In genomic region chr6:105210932-105211531, GRCh38 we compare ENCODE assay signal across 14 cellular contexts. TPM values are rescaled to one million over a fixed set of nuclear protein-coding genes. Genes with fewer than 3 reads are reported as not detected.
"Had no signal": no experiment of that assay in that cellular context is flagged by ENCODE, and none has a peak within 500 bp of the region (broad histone marks: within the 10 kb centered on the region; RNA-seq: fewer than 3 reads in every experiment).

No MANE protein-coding gene starts in this region.

- H3K27ac ChIP-seq: esophagus muscularis mucosa had no signal

- ATAC-seq: left cardiac atrium; naive thymus-derived CD8-positive, alpha-beta T cell had no signal

- H3K4me3 ChIP-seq: dorsolateral prefrontal cortex, esophagus muscularis mucosa, lung had no signal

- H3K36me3 ChIP-seq: esophagus muscularis mucosa had no signal

- DNase-seq: activated CD4-positive, alpha-beta T cell treated with anti-CD3 and anti-CD28 coated beads, Interleukin-2, amount 50 U/mL, for 4 hours; activated CD4-positive, CD25-positive, alpha-beta regulatory T cell treated with anti-CD3 and anti-CD28 coated beads, Interleukin-2, amount 50 U/mL, for 72 hours; activated effector memory CD4-positive, alpha-beta T cell treated with anti-CD3 and anti-CD28 coated beads, Interleukin-2, amount 50 U/mL, for 16 hours; activated T-cell treated with anti-CD3 and anti-CD28 coated beads, Interleukin-2, amount 50 U/mL, for 24 hours; dorsolateral prefrontal cortex; left cardiac atrium; naive thymus-derived CD8-positive, alpha-beta T cell; stimulated activated CD4-positive, alpha-beta T cell treated with anti-CD3 and anti-CD28 coated beads, Interleukin-2, amount 100 ng/mL, for 48 hours; stimulated activated naive CD4-positive, alpha-beta T cell treated with Interleukin-2 at 50 U/mL for 16 hours had no signal

- H3K9me3 ChIP-seq: esophagus muscularis mucosa had no signal

- H3K4me1 ChIP-seq: esophagus muscularis mucosa had no signal

- H3K27me3 ChIP-seq: dorsolateral prefrontal cortex, esophagus muscularis mucosa had no signal

RNA-seq across cellular contexts. Expression of gene POPDC3, which starts 31.2 kb away (rescaled TPM):
- total RNA-seq: esophagus muscularis mucosa; mononuclear cell; naive thymus-derived CD8-positive, alpha-beta T cell; posterior vena cava; T-helper 2 cell treated with Interferon-gamma antibody and Interleukin-4, amounts not matched to agents 100 ng/mL and 5 ng/mL, for 36 hours had no signal
